ENCODE assay signal across 12 cellular contexts in the genomic region with DNA sequence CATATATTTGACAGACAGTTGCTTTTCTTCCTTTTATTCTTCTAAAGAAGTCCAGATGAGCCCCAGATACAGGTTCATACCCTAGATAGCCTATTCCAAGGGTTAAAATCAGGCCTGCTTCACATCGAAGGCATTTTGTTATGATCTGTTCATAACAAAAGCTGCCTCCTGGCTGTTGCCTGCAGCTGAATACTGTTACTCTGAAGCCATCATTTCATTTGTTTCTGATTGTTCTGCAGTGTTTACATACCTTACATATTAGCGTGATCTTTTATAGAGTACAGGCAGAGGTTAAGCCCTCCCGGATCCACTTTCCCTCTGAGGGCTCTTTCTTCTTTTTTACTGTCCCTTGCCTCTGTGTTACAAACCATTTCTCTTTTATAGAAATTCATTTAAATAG.
DNase-seq lines count a peak whose midpoint lies in the region; ATAC-seq, FAIRE-seq and TF ChIP-seq lines count a peak whose summit lies in the region.
"Had no signal": no experiment of that assay in that cellular context is flagged by ENCODE, and none has a peak within 500 bp of the region (broad histone marks: within the 10 kb centered on the region; RNA-seq: fewer than 3 reads in every experiment).

No MANE protein-coding gene starts in this region.

- H2AFZ ChIP-seq in ACC112 (ENCODE audit: low read length, unreplicated experiment): peak overlapping the region; percentile 39

- intact Hi-C loops in naive thymus-derived CD4-positive, alpha-beta T cell (cut with micrococcal nuclease): no loop called here

- TF ChIP-seq CTCF in brain (conservative IDR thresholded peaks at IDR 0.05): no peak

- H3K4me3 ChIP-seq in ACC112 (ENCODE audit: low read depth, low read length): no peak overlapping the region
- H3K4me3 ChIP-seq in naive thymus-derived CD4-positive, alpha-beta T cell (ENCODE audit: low read length): no peak overlapping the region
- H3K4me3 ChIP-seq: BLaER1, lung had no signal

- DNase-seq in HTR-8/SVneo (ENCODE audit: insufficient read length, low spot score): peak; percentile 6
- DNase-seq in lung microvascular endothelial cell (ENCODE audit: low read depth in 2 of 2): peak; percentile 65 to 86
- DNase-seq in naive thymus-derived CD4-positive, alpha-beta T cell: no peak
- no peak for DNase-seq in HuH-7.5 (ENCODE audit: low spot score)
- no peak for DNase-seq in stimulated activated CD4-positive, alpha-beta T cell treated with anti-CD3 and anti-CD28 coated beads, Interleukin-4, amount 100 ng/mL, for 24 hours
- DNase-seq: activated naive CD4-positive, alpha-beta T cell treated with Interleukin-2 at 50 U/mL for 16 hours had no signal

- no peaks in the 10 kb centered on the region for H3K36me3 ChIP-seq in ACC112 (ENCODE audit: insufficient read depth, low read length)
- no peaks in the 10 kb centered on the region for H3K36me3 ChIP-seq in naive thymus-derived CD4-positive, alpha-beta T cell (ENCODE audit: control insufficient read depth in 2 of 3, insufficient read depth in 3 of 3, low read length in 3 of 3)
- H3K36me3 ChIP-seq: BLaER1 had no signal

- H3K27me3 ChIP-seq in ACC112 (ENCODE audit: insufficient read depth, low read length): no peaks in the 10 kb centered on the region
- H3K27me3 ChIP-seq in naive thymus-derived CD4-positive, alpha-beta T cell (ENCODE audit: control insufficient read depth in 2 of 2, insufficient read depth in 2 of 2, low read length in 2 of 2): no peaks in the 10 kb centered on the region
- H3K27me3 ChIP-seq: BLaER1 had no signal

- no peaks in the 10 kb centered on the region for H3K9me3 ChIP-seq in naive thymus-derived CD4-positive, alpha-beta T cell (ENCODE audit: control insufficient read depth in 2 of 3, low read length in 3 of 3)
- H3K9me3 ChIP-seq: BLaER1 had no signal

- peaks cover 3% of the 10 kb centered on the region for H3K27me3 Mint-ChIP-seq in brain
- H3K27me3 Mint-ChIP-seq in naive thymus-derived CD4-positive, alpha-beta T cell: no peaks in the 10 kb centered on the region

- H3K27ac Mint-ChIP-seq in brain: peak overlapping the region in 3 of 5 experiments; percentile 66 to 79 (median 71)
- H3K27ac Mint-ChIP-seq in naive thymus-derived CD4-positive, alpha-beta T cell: no peak overlapping the region
- H3K27ac Mint-ChIP-seq: stimulated activated effector memory CD8-positive, alpha-beta T cell treated with anti-CD3 and anti-CD28 coated beads, Interleukin-12 subunit alpha, Interleukin-12 subunit beta, amount 100 ng/mL, for 72 hours had no signal

- no peaks in the 10 kb centered on the region for H3K79me2 ChIP-seq in ACC112 (ENCODE audit: control insufficient read depth, insufficient read depth, low read length, unreplicated experiment)

- H3K27ac ChIP-seq in ACC112 (ENCODE audit: low read depth, low read length): peak overlapping the region; percentile 71
- H3K27ac ChIP-seq in naive thymus-derived CD4-positive, alpha-beta T cell (ENCODE audit: low read depth, low read length): no peak overlapping the region
- H3K27ac ChIP-seq: BLaER1 had no signal

- no peak for ATAC-seq in naive thymus-derived CD4-positive, alpha-beta T cell
- ATAC-seq in HG03378 (IDR thresholded peaks at IDR 0.05; ENCODE audit: unreplicated experiment): no peak
- ATAC-seq: stimulated activated effector memory CD8-positive, alpha-beta T cell treated with anti-CD3 and anti-CD28 coated beads, Interleukin-12 subunit alpha, Interleukin-12 subunit beta, amount 100 ng/mL, for 72 hours had no signal

- FAIRE-seq in HTR-8/SVneo (lab: Jason Lieb, UNC): no peak

- peaks cover 13% of the 10 kb centered on the region for H3K4me1 ChIP-seq in ACC112 (ENCODE audit: control insufficient read depth, insufficient read depth, low read length, unreplicated experiment)
- no peaks in the 10 kb centered on the region for H3K4me1 ChIP-seq in naive thymus-derived CD4-positive, alpha-beta T cell (ENCODE audit: control insufficient read depth in 2 of 2, insufficient read depth in 2 of 2, low read length in 2 of 2)
- H3K4me1 ChIP-seq: BLaER1 had no signal

- CTCF ChIA-PET in naive thymus-derived CD4-positive, alpha-beta T cell (lab: Charles Lee): interaction anchor here (0.6 kb wide), 1 partner anchor 110 kb away, joined by 3 read pairs; no protein-coding TSS in a partner anchor

- no peak overlapping the region for H3K4me3 Mint-ChIP-seq in brain
- H3K4me3 Mint-ChIP-seq in naive thymus-derived CD4-positive, alpha-beta T cell: no peak overlapping the region
- H3K4me3 Mint-ChIP-seq: stimulated activated effector memory CD8-positive, alpha-beta T cell treated with anti-CD3 and anti-CD28 coated beads, Interleukin-12 subunit alpha, Interleukin-12 subunit beta, amount 100 ng/mL, for 72 hours had no signal

- peaks cover 2 to 9% (median 5%) of the 10 kb centered on the region in 5 experiments for H3K9me3 Mint-ChIP-seq in brain
- peaks cover 0 to 3% (median 0%) of the 10 kb centered on the region in 11 donors for H3K9me3 Mint-ChIP-seq in naive thymus-derived CD4-positive, alpha-beta T cell
- H3K9me3 Mint-ChIP-seq: stimulated activated effector memory CD8-positive, alpha-beta T cell treated with anti-CD3 and anti-CD28 coated beads, Interleukin-12 subunit alpha, Interleukin-12 subunit beta, amount 100 ng/mL, for 72 hours had no signal

- POLR2A ChIA-PET in naive thymus-derived CD4-positive, alpha-beta T cell (lab: Charles Lee): no interaction called here

- no peaks in the 10 kb centered on the region for H3K36me3 Mint-ChIP-seq in brain
- peaks cover 0 to 3% (median 0%) of the 10 kb centered on the region in 5 donors for H3K36me3 Mint-ChIP-seq in naive thymus-derived CD4-positive, alpha-beta T cell
- H3K36me3 Mint-ChIP-seq: stimulated activated effector memory CD8-positive, alpha-beta T cell treated with anti-CD3 and anti-CD28 coated beads, Interleukin-12 subunit alpha, Interleukin-12 subunit beta, amount 100 ng/mL, for 72 hours had no signal

- H3K4me1 Mint-ChIP-seq in brain: peaks cover 16% of the 10 kb centered on the region
- no peaks in the 10 kb centered on the region for H3K4me1 Mint-ChIP-seq in naive thymus-derived CD4-positive, alpha-beta T cell
- H3K4me1 Mint-ChIP-seq: stimulated activated effector memory CD8-positive, alpha-beta T cell treated with anti-CD3 and anti-CD28 coated beads, Interleukin-12 subunit alpha, Interleukin-12 subunit beta, amount 100 ng/mL, for 72 hours had no signal

Comparison
In these comparisons a context has a peak if more than half of its experiments do, and no peak if none do; other contexts are left out.
1. DNase-seq: peak in HTR-8/SVneo (single experiment) and lung microvascular endothelial cell (2 of 2); none in naive thymus-derived CD4-positive, alpha-beta T cell (0 of 9), HuH-7.5 (single experiment) and stimulated activated CD4-positive, alpha-beta T cell treated with anti-CD3 and anti-CD28 coated beads, Interleukin-4, amount 100 ng/mL, for 24 hours (single experiment).
2. H3K27ac Mint-ChIP-seq: peak in brain (3 of 5); none in naive thymus-derived CD4-positive, alpha-beta T cell (0 of 9).